19 cellular contexts compared by ENCODE assay signal in the genomic region with DNA sequence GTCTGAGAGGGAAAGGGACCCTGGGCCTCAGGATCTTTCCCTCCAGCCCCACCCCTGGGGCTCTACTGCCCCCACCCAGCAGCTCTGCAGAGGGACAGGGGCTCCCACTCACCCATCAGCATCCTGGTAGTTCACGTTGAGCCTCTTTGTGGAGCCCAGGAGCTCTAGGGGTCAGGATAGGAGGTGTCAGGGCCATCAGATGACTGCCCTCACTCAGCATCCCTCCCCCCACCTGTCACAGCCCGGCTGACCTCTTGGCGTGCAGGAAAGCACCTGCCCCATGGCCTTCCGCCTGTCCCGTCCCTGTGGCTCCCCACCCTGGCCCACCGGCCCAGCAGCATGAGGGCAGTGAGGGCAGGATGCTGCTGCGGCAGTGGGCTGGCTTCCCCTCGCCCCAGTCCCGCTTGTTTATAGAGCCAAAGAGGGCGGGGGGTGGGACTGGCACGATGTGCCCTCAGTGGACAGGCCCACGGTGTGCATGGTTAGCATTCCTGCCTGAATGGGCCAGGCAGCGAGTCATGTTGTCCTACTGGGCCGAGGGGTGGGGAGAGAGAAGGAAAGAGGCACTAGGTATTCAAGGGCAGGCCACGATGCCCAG. TPM values are rescaled to one million over a fixed set of nuclear protein-coding genes. Genes with fewer than 3 reads are reported as not detected.
DNase-seq lines count a peak whose midpoint lies in the region; ATAC-seq, FAIRE-seq and TF ChIP-seq lines count a peak whose summit lies in the region.
"Had no signal": no experiment of that assay in that cellular context is flagged by ENCODE, and none has a peak within 500 bp of the region (broad histone marks: within the 10 kb centered on the region; RNA-seq: fewer than 3 reads in every experiment).

No MANE protein-coding gene starts in this region.

- no peak overlapping the region for H3K27ac Mint-ChIP-seq in activated T-cell treated with anti-CD3 and anti-CD28 coated beads, Interleukin-2, amount 50 U/mL, for 72 hours
- H3K27ac Mint-ChIP-seq: CD8-positive, alpha-beta T cell; dendritic cell treated with granulocyte-macrophage colony-stimulating factor and Interleukin-4, amounts not matched to agents 40 ng/mL and 50 ng/mL, for 4 days; nephron had no signal

- 70 to 73% (median 72%) methylated on average over 13 to 15 of the region's 15 CpGs for WGBS in ovary, 3 donors

- TF ChIP-seq EP300 in ovary (IDR thresholded peaks at IDR 0.05): no peak

- H3K36me3 ChIP-seq in cardiac muscle cell: peaks cover 14% of the 10 kb centered on the region
- peaks cover 75% of the 10 kb centered on the region for H3K36me3 ChIP-seq in left ventricle myocardium inferior
- peaks cover 19% of the 10 kb centered on the region for H3K36me3 ChIP-seq in rectal smooth muscle tissue (ENCODE audit: control insufficient read depth, insufficient read depth, low read length)
- no peaks in the 10 kb centered on the region for H3K36me3 ChIP-seq in ovary

- H3K27me3 ChIP-seq in cardiac muscle cell (no peaks in the 10 kb centered on the region), left ventricle myocardium inferior (ENCODE audit: low read depth) (no peaks in the 10 kb centered on the region), rectal smooth muscle tissue (ENCODE audit: control insufficient read depth, insufficient read depth, low read length) (no peaks in the 10 kb centered on the region), ovary (no peaks in the 10 kb centered on the region)

- TF ChIP-seq POLR2A in ovary (IDR thresholded peaks at IDR 0.05): no peak

- H3K36me3 Mint-ChIP-seq in activated T-cell treated with anti-CD3 and anti-CD28 coated beads, Interleukin-2, amount 50 U/mL, for 72 hours (ENCODE audit: insufficient read depth in 2 of 2): no peaks in the 10 kb centered on the region
- H3K36me3 Mint-ChIP-seq: CD8-positive, alpha-beta T cell had no signal

- TF ChIP-seq CTCF in cardiac muscle cell (IDR thresholded peaks at IDR 0.05; ENCODE audit: low read depth, low read length): no peak
- TF ChIP-seq CTCF in left ventricle myocardium inferior (IDR thresholded peaks at IDR 0.05; ENCODE audit: borderline replicate concordance): no peak
- no peak for TF ChIP-seq CTCF in ovary (IDR thresholded peaks at IDR 0.05)

- H3K4me1 Mint-ChIP-seq in activated T-cell treated with anti-CD3 and anti-CD28 coated beads, Interleukin-2, amount 50 U/mL, for 72 hours (ENCODE audit: low read depth): no peaks in the 10 kb centered on the region

- DNase-seq in cardiac muscle cell (ENCODE audit: low read depth in 1 of 2, low spot score in 1 of 2) (no peak), left cardiac atrium (no peak), left ventricle myocardium inferior (no peak), urothelium cell line (ENCODE audit: low spot score) (no peak), ovary (no peak)
- DNase-seq in activated T-cell treated with anti-CD3 and anti-CD28 coated beads, Interleukin-2, amount 50 U/mL, for 72 hours: no peak
- DNase-seq: activated CD4-positive, alpha-beta T cell treated with anti-CD3 and anti-CD28 coated beads, Interleukin-2, amount 50 U/mL, for 48 hours; CD8-positive, alpha-beta T cell; NCI-H1436; NCI-H2227 treated with DMSO at 0.1 percent for 48 hours; NK-92 treated with Interleukin-12 subunit alpha and Interleukin-12 subunit beta, amount 100 ng/mL, for 24 hours; SIG-M5; stimulated activated naive CD4-positive, alpha-beta T cell had no signal

- H3K4me3 Mint-ChIP-seq in activated T-cell treated with anti-CD3 and anti-CD28 coated beads, Interleukin-2, amount 50 U/mL, for 72 hours: no peak overlapping the region
- H3K4me3 Mint-ChIP-seq: CD8-positive, alpha-beta T cell; dendritic cell treated with granulocyte-macrophage colony-stimulating factor and Interleukin-4, amounts not matched to agents 40 ng/mL and 50 ng/mL, for 4 days; nephron had no signal

- no peak overlapping the region for H3K4me3 ChIP-seq in cardiac muscle cell
- H3K4me3 ChIP-seq in left ventricle myocardium inferior: peak overlapping the region; percentile 48
- H3K4me3 ChIP-seq in rectal smooth muscle tissue (ENCODE audit: low read length): no peak overlapping the region
- no peak overlapping the region for H3K4me3 ChIP-seq in ovary

- peak; percentile 86 for FAIRE-seq in urothelium cell line (lab: Jason Lieb, UNC)
- FAIRE-seq: A204.1 had no signal

- intact Hi-C loops in left cardiac atrium (cut with DNase I) (no loop called here), left ventricle myocardium inferior (cut with micrococcal nuclease) (no loop called here), ovary (cut with DNase I) (no loop called here)

- no peaks in the 10 kb centered on the region for H3K9me3 ChIP-seq in cardiac muscle cell (ENCODE audit: low read depth)
- H3K9me3 ChIP-seq in left ventricle myocardium inferior (replicated peaks): no peaks in the 10 kb centered on the region
- H3K9me3 ChIP-seq in ovary: no peaks in the 10 kb centered on the region

- H3K9me3 Mint-ChIP-seq in activated T-cell treated with anti-CD3 and anti-CD28 coated beads, Interleukin-2, amount 50 U/mL, for 72 hours: no peaks in the 10 kb centered on the region
- H3K9me3 Mint-ChIP-seq: CD8-positive, alpha-beta T cell; dendritic cell treated with granulocyte-macrophage colony-stimulating factor and Interleukin-4, amounts not matched to agents 40 ng/mL and 50 ng/mL, for 4 days; nephron had no signal

- H3K9ac ChIP-seq in rectal smooth muscle tissue (ENCODE audit: low read length): no peak overlapping the region
- H3K9ac ChIP-seq: KMS-11 had no signal

- peak overlapping the region; percentile 51 for H3K27ac ChIP-seq in cardiac muscle cell
- peak overlapping the region; percentile 96 for H3K27ac ChIP-seq in left ventricle myocardium inferior (replicated peaks)
- H3K27ac ChIP-seq in rectal smooth muscle tissue (ENCODE audit: low read depth, low read length): peak overlapping the region; percentile 24
- no peak overlapping the region for H3K27ac ChIP-seq in ovary
- H3K27ac ChIP-seq: KMS-11 had no signal

- peaks cover 14% of the 10 kb centered on the region for H3K4me1 ChIP-seq in cardiac muscle cell (ENCODE audit: low read depth)
- H3K4me1 ChIP-seq in left ventricle myocardium inferior: peaks cover 82% of the 10 kb centered on the region
- peaks cover 10% of the 10 kb centered on the region for H3K4me1 ChIP-seq in rectal smooth muscle tissue (ENCODE audit: control insufficient read depth, insufficient read depth, low read length)
- peaks cover 7% of the 10 kb centered on the region for H3K4me1 ChIP-seq in ovary (ENCODE audit: insufficient read depth)

- ATAC-seq in left cardiac atrium (no peak), GM21390 (IDR thresholded peaks at IDR 0.05; ENCODE audit: unreplicated experiment) (no peak)
- ATAC-seq in activated T-cell treated with anti-CD3 and anti-CD28 coated beads, Interleukin-2, amount 50 U/mL, for 72 hours (replicated peaks in 1 of 2): no peak
- ATAC-seq: CD8-positive, alpha-beta T cell had no signal

- H3K27me3 Mint-ChIP-seq in activated T-cell treated with anti-CD3 and anti-CD28 coated beads, Interleukin-2, amount 50 U/mL, for 72 hours (ENCODE audit: low read depth): no peaks in the 10 kb centered on the region

RNA-seq across cellular contexts. Expression of gene CASKIN2, which starts 7.1 kb away (rescaled TPM):
- total RNA-seq in cardiac muscle cell (24.4 and 31.2 TPM in 2 replicates), left cardiac atrium (10 to 100 TPM; 37.7 to 60.2 TPM), left ventricle myocardium inferior (34.3 TPM), ovary (10 to 100 TPM in 6 of 7 donors, 1 to 10 TPM in 1; 9.1 to 58.7 (median 41.3) TPM)
- polyA plus RNA-seq in cardiac muscle cell (18.1 and 27.3 TPM in 2 replicates), ovary (10 to 100 TPM; 11.0 to 13.9 TPM)
- 1 to 10 TPM; 4.1 to 6.6 TPM for total RNA-seq in activated T-cell treated with anti-CD3 and anti-CD28 coated beads, Interleukin-2, amount 50 U/mL, for 72 hours

RNA-seq across cellular contexts. Expression of gene TSEN54, which starts 8.1 kb away (rescaled TPM):
- total RNA-seq in cardiac muscle cell (70.5 and 88.8 TPM in 2 replicates), left cardiac atrium (1 to 10 TPM; 9.0 to 9.5 TPM), left ventricle myocardium inferior (6.8 TPM), ovary (10 to 100 TPM; 16.0 to 35.0 (median 21.3) TPM)
- polyA plus RNA-seq in cardiac muscle cell (52.8 and 64.4 TPM in 2 replicates), ovary (10 to 100 TPM; 11.3 to 12.8 TPM)
- total RNA-seq in activated T-cell treated with anti-CD3 and anti-CD28 coated beads, Interleukin-2, amount 50 U/mL, for 72 hours: 10 to 100 TPM; 34.8 to 49.5 TPM

RNA-seq across cellular contexts. Expression of gene LLGL2, which starts 17.3 kb away (rescaled TPM):
- 28.1 and 40.3 TPM in 2 replicates for total RNA-seq in cardiac muscle cell
- 35.2 and 45.5 TPM in 2 replicates for polyA plus RNA-seq in cardiac muscle cell
- total RNA-seq in left cardiac atrium: 1 to 10 TPM; 6.8 to 8.7 TPM
- 2.0 TPM for total RNA-seq in left ventricle myocardium inferior
- 10 to 100 TPM in 6 of 7 donors, 1 to 10 TPM in 1; 9.9 to 45.4 (median 17.2) TPM for total RNA-seq in ovary
- polyA plus RNA-seq in ovary: 1 to 10 TPM in 1 of 2 donors, under 1 TPM in 1; 0.20 to 9.2 TPM
- 10 to 100 TPM; 12.5 to 17.4 TPM for total RNA-seq in activated T-cell treated with anti-CD3 and anti-CD28 coated beads, Interleukin-2, amount 50 U/mL, for 72 hours

RNA-seq across cellular contexts. Expression of gene TMEM94, which starts 51.8 kb away (rescaled TPM):
- 87.1 and 105 TPM in 2 replicates for total RNA-seq in cardiac muscle cell
- polyA plus RNA-seq in cardiac muscle cell: 74.2 and 93.5 TPM in 2 replicates
- total RNA-seq in left cardiac atrium: 10 to 100 TPM; 46.0 to 47.2 TPM
- 38.8 TPM for total RNA-seq in left ventricle myocardium inferior
- 10 to 100 TPM; 37.7 to 87.1 (median 75.3) TPM for total RNA-seq in ovary
- polyA plus RNA-seq in ovary: 10 to 100 TPM; 29.2 to 52.6 TPM
- total RNA-seq in activated T-cell treated with anti-CD3 and anti-CD28 coated beads, Interleukin-2, amount 50 U/mL, for 72 hours: 10 to 100 TPM; 70.7 to 76.4 TPM

Comparison
In these comparisons a context has a peak if more than half of its experiments do, and no peak if none do; other contexts are left out.
1. H3K27ac ChIP-seq: peak in cardiac muscle cell (single experiment), left ventricle myocardium inferior (single experiment) and rectal smooth muscle tissue (single experiment); none in ovary (0 of 2).